11 cellular contexts compared by ENCODE assay signal in the genomic region with DNA sequence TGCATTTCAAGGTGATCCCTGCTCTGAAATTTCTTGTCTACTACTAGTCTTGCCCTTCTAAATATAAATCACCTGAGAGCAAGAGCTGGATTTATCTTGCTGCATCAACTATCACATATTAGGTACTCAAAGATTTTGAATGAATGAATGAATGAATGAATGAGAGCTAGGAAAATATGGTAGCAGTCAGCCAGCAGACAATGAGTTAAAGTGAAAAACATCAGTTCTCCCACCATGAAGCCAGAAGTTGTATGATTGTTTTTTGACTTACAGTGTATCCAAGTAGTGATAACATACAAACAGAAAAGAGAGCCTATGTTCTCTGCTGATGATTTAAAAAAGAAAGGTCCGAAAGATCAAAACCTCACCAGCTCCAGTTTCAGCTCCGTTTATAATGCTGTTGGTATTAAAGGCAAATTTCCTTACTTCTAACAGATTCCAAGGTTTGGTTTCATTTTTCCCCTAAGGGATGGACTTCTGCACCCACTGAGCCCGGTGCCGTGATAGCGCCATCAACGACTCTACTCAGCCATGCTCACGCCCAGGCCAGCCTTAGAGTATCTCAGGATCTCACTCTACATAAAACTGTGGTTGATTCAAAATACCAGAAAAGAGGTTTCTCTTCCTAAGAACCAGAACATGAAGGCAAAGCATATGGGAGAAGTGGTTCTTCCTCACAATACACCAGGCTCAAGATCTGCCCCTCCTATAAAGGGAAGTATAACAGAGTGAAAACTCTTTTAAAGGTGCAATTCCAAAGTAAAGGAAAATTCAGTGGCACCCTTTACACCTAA.
A peak's percentile ranks its signal among the peaks of the same experiment; 100 is the strongest.
DNase-seq lines count a peak whose midpoint lies in the region; ATAC-seq and TF ChIP-seq lines count a peak whose summit lies in the region.
"Had no signal": no experiment of that assay in that cellular context is flagged by ENCODE, and none has a peak within 500 bp of the region (broad histone marks: within the 10 kb centered on the region; RNA-seq: fewer than 3 reads in every experiment).

No MANE protein-coding gene starts in this region.

- H3K27ac ChIP-seq in SU-DHL-6 (ENCODE audit: low read depth, low read length) (peak overlapping the region; percentile 95), skin epidermis (peak overlapping the region in 16 of 21 experiments; percentile 12 to 93 (median 73)), gastrocnemius medialis (no peak overlapping the region)

- peaks cover 35% of the 10 kb centered on the region for H3F3A ChIP-seq in SU-DHL-6 (ENCODE audit: insufficient read depth)

- no peaks in the 10 kb centered on the region for H3K27me3 ChIP-seq in SU-DHL-6 (ENCODE audit: low read length)
- no peaks in the 10 kb centered on the region for H3K27me3 ChIP-seq in gastrocnemius medialis

- ATAC-seq in central memory CD8-positive, alpha-beta T cell (replicated peaks; ENCODE audit: extremely low read depth, poor library complexity, severe bottlenecking), result peak; percentile 63
- no peak for ATAC-seq in gastrocnemius medialis

- no peaks in the 10 kb centered on the region for H4K20me1 ChIP-seq in SU-DHL-6 (ENCODE audit: low read depth, low read length)

- in situ Hi-C loops in gastrocnemius medialis (cut with MboI; ENCODE audit: low sequenced_read_pairs in 4 of 4), result no loop called here

- H2AFZ ChIP-seq in SU-DHL-6 (ENCODE audit: low read depth, low read length, severe bottlenecking), result no peak overlapping the region

- H3K4me1 Mint-ChIP-seq in central memory CD8-positive, alpha-beta T cell, result peaks cover 69% of the 10 kb centered on the region

- H3K36me3 ChIP-seq in SU-DHL-6 (ENCODE audit: low read length), result no peaks in the 10 kb centered on the region
- H3K36me3 ChIP-seq in gastrocnemius medialis, result peaks cover 0 to 5% of the 10 kb centered on the region in 2 donors

- TF ChIP-seq CTCF in SU-DHL-6 (IDR thresholded peaks at IDR 0.05; ENCODE audit: insufficient read depth, low read length, poor library complexity, severe bottlenecking) (no peak), gastrocnemius medialis (IDR thresholded peaks at IDR 0.05 in 4 of 5, conservative IDR thresholded peaks at IDR 0.05 in 1 of 5) (no peak)

- intact Hi-C loops in gastrocnemius medialis (cut with DNase I; ENCODE audit: low total_unique reads), result no loop called here

- no peak for DNase-seq in central memory CD8-positive, alpha-beta T cell (ENCODE audit: low spot score in 2 of 2)
- DNase-seq in NCI-H446 (lab: John Stamatoyannopoulos, UW) (no peak), NK-92 (lab: John Stamatoyannopoulos, UW; ENCODE audit: unreplicated experiment) (no peak), NCI-H524 (lab: John Stamatoyannopoulos, UW) (no peak), gastrocnemius medialis (no peak)
- DNase-seq: cortex of kidney, MM.1S had no signal

- no peaks in the 10 kb centered on the region for H3K9me3 ChIP-seq in SU-DHL-6 (ENCODE audit: insufficient read depth, low read length)
- H3K9me3 ChIP-seq in gastrocnemius medialis, result no peaks in the 10 kb centered on the region

- peaks cover 11 to 16% of the 10 kb centered on the region in 2 donors for H3K4me1 ChIP-seq in gastrocnemius medialis

- H3K4me3 Mint-ChIP-seq in central memory CD8-positive, alpha-beta T cell, result peak overlapping the region; percentile 92

- H3K4me3 ChIP-seq in GM08714 (ENCODE audit: low read length) (peak overlapping the region; percentile 81), SU-DHL-6 (ENCODE audit: insufficient read depth, low read length, poor library complexity, severe bottlenecking) (peak overlapping the region; percentile 68), skin epidermis (peak overlapping the region; percentile 13 to 42 (median 28)), gastrocnemius medialis (peak overlapping the region in 1 of 4 donors; percentile 23)
- H3K4me3 ChIP-seq: lung had no signal

- peak overlapping the region; percentile 95 for H3K4me2 ChIP-seq in SU-DHL-6 (ENCODE audit: low read depth, low read length, poor library complexity, severe bottlenecking)

- H3K9ac ChIP-seq in SU-DHL-6 (ENCODE audit: low read length), result peak overlapping the region; percentile 71

- no peaks in the 10 kb centered on the region for H3K27me3 Mint-ChIP-seq in central memory CD8-positive, alpha-beta T cell

- TF ChIP-seq POLR2A in gastrocnemius medialis (IDR thresholded peaks at IDR 0.05), result no peak

- peak overlapping the region; percentile 87 for H3K27ac Mint-ChIP-seq in central memory CD8-positive, alpha-beta T cell (ENCODE audit: low read depth)

- H3K36me3 Mint-ChIP-seq in central memory CD8-positive, alpha-beta T cell (ENCODE audit: insufficient read depth), result peaks cover 29% of the 10 kb centered on the region

- H3K9me3 Mint-ChIP-seq in central memory CD8-positive, alpha-beta T cell, result no peaks in the 10 kb centered on the region

- H3K79me2 ChIP-seq in SU-DHL-6 (ENCODE audit: insufficient read depth, low read length), result peaks cover 88% of the 10 kb centered on the region

- H3K9me2 ChIP-seq in SU-DHL-6 (replicated peaks; ENCODE audit: insufficient read depth, low read length), result no peaks in the 10 kb centered on the region

Comparison
In these comparisons a context has a peak if more than half of its experiments do, and no peak if none do; other contexts are left out.
1. H3K27ac ChIP-seq: peak in SU-DHL-6 (single experiment) and skin epidermis (16 of 21); none in gastrocnemius medialis (0 of 4).